ENCODE assay signal across 1 cellular context in genomic region chr1:151518936-151519335, GRCh38.
TF ChIP-seq lines count a peak whose summit lies in the region.

No MANE protein-coding gene starts in this region.

TF ChIP-seq in IMR-90, 13 proteins besides CTCF, POLR2A, EP300 and RAD21 (continued from another document):
- TF ChIP-seq ELK1 (IDR thresholded peaks at IDR 0.05; ENCODE audit: borderline replicate concordance, low read depth, low read length) (no peak), CEBPB (IDR thresholded peaks at IDR 0.05; ENCODE audit: low read depth, low read length) (no peak), MXI1 (IDR thresholded peaks at IDR 0.05; ENCODE audit: borderline replicate concordance, low read depth, low read length) (no peak), RCOR1 (IDR thresholded peaks at IDR 0.05; ENCODE audit: insufficient replicate concordance, low read length) (no peak), RFX5 (IDR thresholded peaks at IDR 0.05; ENCODE audit: low read depth, low read length) (no peak), SMC3 (IDR thresholded peaks at IDR 0.05; ENCODE audit: low read depth, low read length) (no peak)
- TF ChIP-seq, protein P1, sequence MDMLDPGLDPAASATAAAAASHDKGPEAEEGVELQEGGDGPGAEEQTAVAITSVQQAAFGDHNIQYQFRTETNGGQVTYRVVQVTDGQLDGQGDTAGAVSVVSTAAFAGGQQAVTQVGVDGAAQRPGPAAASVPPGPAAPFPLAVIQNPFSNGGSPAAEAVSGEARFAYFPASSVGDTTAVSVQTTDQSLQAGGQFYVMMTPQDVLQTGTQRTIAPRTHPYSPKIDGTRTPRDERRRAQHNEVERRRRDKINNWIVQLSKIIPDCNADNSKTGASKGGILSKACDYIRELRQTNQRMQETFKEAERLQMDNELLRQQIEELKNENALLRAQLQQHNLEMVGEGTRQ (IDR thresholded peaks at IDR 0.05; ENCODE audit: low read depth, low read length): no peak
